11 cellular contexts compared by ENCODE assay signal in the genomic region with DNA sequence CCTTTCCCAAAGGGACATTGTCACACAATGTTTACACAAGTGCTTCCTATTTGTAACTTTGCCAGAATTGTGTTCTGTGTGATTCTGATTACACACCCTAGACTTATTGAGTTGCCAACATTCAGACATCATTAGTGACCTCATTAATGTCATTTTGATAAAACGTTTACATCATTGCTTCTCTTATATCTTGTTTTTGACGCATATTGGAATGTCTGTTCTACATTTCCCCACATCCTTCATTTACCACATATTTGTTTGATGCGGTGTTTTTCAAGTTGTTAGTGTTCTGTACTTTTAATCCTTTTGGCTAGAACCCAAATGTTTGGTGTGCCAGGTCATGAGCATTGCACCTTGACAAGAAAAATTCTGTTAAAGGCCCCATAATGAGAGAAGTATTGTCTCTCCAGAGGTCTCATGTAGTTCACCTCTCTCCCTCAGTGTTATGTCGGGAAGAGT.
DNase-seq lines count a peak whose midpoint lies in the region; ATAC-seq and TF ChIP-seq lines count a peak whose summit lies in the region.
"Had no signal": no experiment of that assay in that cellular context is flagged by ENCODE, and none has a peak within 500 bp of the region (broad histone marks: within the 10 kb centered on the region; RNA-seq: fewer than 3 reads in every experiment).

No MANE protein-coding gene starts in this region.

- no peak for TF ChIP-seq POLR2A in tibial nerve (IDR thresholded peaks at IDR 0.05)

- H3K36me3 ChIP-seq in left ventricle myocardium inferior (no peaks in the 10 kb centered on the region), tibial nerve (no peaks in the 10 kb centered on the region)

- H3K27ac ChIP-seq in left ventricle myocardium inferior (replicated peaks) (peak overlapping the region; percentile 53), tibial nerve (peak overlapping the region in 1 of 4 donors; percentile 8), substantia nigra (ENCODE audit: low read depth, low read length, poor library complexity, severe bottlenecking) (no peak overlapping the region)
- H3K27ac ChIP-seq: SK-N-MC had no signal

- no peak for ATAC-seq in HG02763 (IDR thresholded peaks at IDR 0.05; ENCODE audit: unreplicated experiment)

- 47 to 49% methylated on average over 4 of the region's 4 CpGs for WGBS in tibial nerve, 2 donors

- TF ChIP-seq EP300 in tibial nerve (IDR thresholded peaks at IDR 0.05), result peak; percentile 54 to 77

- H3K9me3 ChIP-seq in left ventricle myocardium inferior (replicated peaks), result peaks cover 20% of the 10 kb centered on the region
- H3K9me3 ChIP-seq in tibial nerve, result peaks cover 0 to 8% (median 0%) of the 10 kb centered on the region in 4 donors

- intact Hi-C loops in left ventricle myocardium inferior (cut with micrococcal nuclease), result no loop called here

- H3K4me3 ChIP-seq in left ventricle myocardium inferior (no peak overlapping the region), tibial nerve (no peak overlapping the region)
- H3K4me3 ChIP-seq: SK-N-MC had no signal

- H3K27me3 ChIP-seq in left ventricle myocardium inferior (ENCODE audit: low read depth), result no peaks in the 10 kb centered on the region
- no peaks in the 10 kb centered on the region for H3K27me3 ChIP-seq in tibial nerve

- H3K4me1 ChIP-seq in left ventricle myocardium inferior (peaks cover 41% of the 10 kb centered on the region), tibial nerve (peaks cover 0 to 12% (median 0%) of the 10 kb centered on the region in 4 donors)

- peak; percentile 14 for DNase-seq in NCI-H345 (lab: John Stamatoyannopoulos, UW)
- DNase-seq in NCI-H345 treated with DMSO at 0.1 percent for 48 hours (lab: John Stamatoyannopoulos, UW; ENCODE audit: unreplicated experiment), result no peak
- DNase-seq in astrocyte of the hippocampus (ENCODE audit: low read depth, low spot score), result peak; percentile 87
- no peak for DNase-seq in left ventricle myocardium inferior
- peak in 1 of 2 donors; percentile 12 for DNase-seq in tibial nerve (ENCODE audit: low spot score in 2 of 2)
- no peak for DNase-seq in substantia nigra (lab: John Stamatoyannopoulos, UW)
- no peak for DNase-seq in NCI-H446 treated with DMSO at 0.1 percent for 48 hours (lab: John Stamatoyannopoulos, UW)
- DNase-seq: activated CD4-positive, alpha-beta T cell treated with anti-CD3 and anti-CD28 coated beads for 1 hour; stimulated activated CD4-positive, alpha-beta T cell treated with anti-CD3 and anti-CD28 coated beads, Interleukin-12 subunit alpha, Interleukin-12 subunit beta, amount 100 ng/mL, for 4 hours had no signal

- TF ChIP-seq CTCF in left ventricle myocardium inferior (IDR thresholded peaks at IDR 0.05; ENCODE audit: borderline replicate concordance) (no peak), tibial nerve (IDR thresholded peaks at IDR 0.05) (no peak)

Comparison
In these comparisons a context has a peak if more than half of its experiments do, and no peak if none do; other contexts are left out.
1. DNase-seq: peak in NCI-H345 (single experiment) and astrocyte of the hippocampus (single experiment); none in NCI-H345 treated with DMSO at 0.1 percent for 48 hours (single experiment), left ventricle myocardium inferior (single experiment), substantia nigra (0 of 49) and NCI-H446 treated with DMSO at 0.1 percent for 48 hours (single experiment).